In genomic region chr13:113209880-113210421, GRCh38 we compare ENCODE assay signal across 8 cellular contexts. TPM values are rescaled to one million over a fixed set of nuclear protein-coding genes. Genes with fewer than 3 reads are reported as not detected.
DNase-seq lines count a peak whose midpoint lies in the region; ATAC-seq lines count a peak whose summit lies in the region.

No MANE protein-coding gene starts in this region.

- peak overlapping the region; percentile 99 for H3K4me3 ChIP-seq in ectodermal cell (ENCODE audit: insufficient read depth, low read depth, low read length)
- peak overlapping the region; percentile 85 to 95 for H3K4me3 ChIP-seq in mesenchymal stem cell (ENCODE audit: insufficient read depth in 1 of 2, low read depth in 1 of 2, low read length in 2 of 2)

- 0 to 1% methylated on average over 52 of the region's 52 CpGs for whole genome bisulfite sequencing in ectodermal cell, 2 experiments
- WGBS in mesenchymal stem cell, result under 1% methylated on average over 37 of the region's 52 CpGs

- H3K4me1 ChIP-seq in ectodermal cell (ENCODE audit: control insufficient read depth, insufficient read depth, low read length), result peaks cover 3% of the 10 kb centered on the region
- peaks cover 8% of the 10 kb centered on the region for H3K4me1 ChIP-seq in mesenchymal stem cell (ENCODE audit: control insufficient read depth, insufficient read depth, low read depth, low read length)

- peak overlapping the region; percentile 74 for H3K4me2 ChIP-seq in mesenchymal stem cell (ENCODE audit: low read length, poor library complexity, severe bottlenecking)

- H2BK120ac ChIP-seq in mesenchymal stem cell (ENCODE audit: low read depth, low read length), result peak overlapping the region; percentile 97

- H2AK5ac ChIP-seq in mesenchymal stem cell (ENCODE audit: low read length, severe bottlenecking), result no peak overlapping the region

- peak overlapping the region in 1 of 2 experiments; percentile 21 for H2BK12ac ChIP-seq in mesenchymal stem cell (ENCODE audit: low read length in 2 of 2)

- H3K9me3 ChIP-seq in ectodermal cell (ENCODE audit: control insufficient read depth, low read length) (no peaks in the 10 kb centered on the region), mesenchymal stem cell (ENCODE audit: control insufficient read depth, low read length) (no peaks in the 10 kb centered on the region)

- H2BK15ac ChIP-seq in mesenchymal stem cell (ENCODE audit: low read depth, poor library complexity, severe bottlenecking), result peak overlapping the region; percentile 95

- H2BK5ac ChIP-seq in mesenchymal stem cell (ENCODE audit: low read depth, low read length, poor library complexity, severe bottlenecking), result peak overlapping the region; percentile 53

- H3K27me3 ChIP-seq in ectodermal cell (ENCODE audit: control insufficient read depth, insufficient read depth, low read length, poor library complexity, severe bottlenecking) (no peaks in the 10 kb centered on the region), mesenchymal stem cell (ENCODE audit: control insufficient read depth in 1 of 2, insufficient read depth in 1 of 2, low read length in 2 of 2) (no peaks in the 10 kb centered on the region)

- peak overlapping the region; percentile 26 to 94 for H3K18ac ChIP-seq in mesenchymal stem cell (ENCODE audit: low read depth in 1 of 2, low read length in 2 of 2)

- H4K91ac ChIP-seq in mesenchymal stem cell (ENCODE audit: low read length), result peak overlapping the region; percentile 36

- peak overlapping the region in 1 of 2 experiments; percentile 34 for H3K23ac ChIP-seq in mesenchymal stem cell (ENCODE audit: low read length in 2 of 2)

- ATAC-seq in HG02938 (IDR thresholded peaks at IDR 0.05; ENCODE audit: unreplicated experiment), result peak; percentile 36

- peak overlapping the region in 1 of 2 experiments; percentile 65 for H3K4ac ChIP-seq in mesenchymal stem cell (ENCODE audit: low read depth in 1 of 2, low read length in 2 of 2)

- H2AFZ ChIP-seq in mesenchymal stem cell (ENCODE audit: low read depth, low read length), result peak overlapping the region; percentile 46

- peak overlapping the region; percentile 69 for H3K27ac ChIP-seq in ectodermal cell (ENCODE audit: insufficient read depth, low read depth, low read length, poor library complexity, severe bottlenecking)
- no peak overlapping the region for H3K27ac ChIP-seq in mesenchymal stem cell (ENCODE audit: low read length, poor library complexity, severe bottlenecking)

- DNase-seq in SHP77 (lab: John Stamatoyannopoulos, UW) (peak; percentile 32 to 53), SHP77 treated with DMSO at 0.1 percent for 48 hours (lab: John Stamatoyannopoulos, UW) (no peak), NCI-H2171 treated with DMSO at 0.1 percent for 48 hours (lab: John Stamatoyannopoulos, UW) (peak; percentile 64), mesenchymal stem cell (peak; percentile 82)
- DNase-seq in activated CD4-positive, alpha-beta T cell treated with anti-CD3 and anti-CD28 coated beads, Interleukin-2, amount 50 U/mL, for 4 hours, result peak; percentile 62 to 64
- peak; percentile 22 for DNase-seq in stimulated activated CD8-positive, alpha-beta memory T cell treated with anti-CD3 and anti-CD28 coated beads, Interleukin-15, amount 100 ng/mL, for 24 hours (ENCODE audit: low read depth)

- H3K9ac ChIP-seq in mesenchymal stem cell (ENCODE audit: low read length), result peak overlapping the region; percentile 90

- H3K14ac ChIP-seq in mesenchymal stem cell (ENCODE audit: low read length in 2 of 2), result peak overlapping the region in 1 of 2 experiments; percentile 98

- no peaks in the 10 kb centered on the region for H3K36me3 ChIP-seq in ectodermal cell (ENCODE audit: control insufficient read depth, insufficient read depth, low read length)
- peaks cover 7 to 47% of the 10 kb centered on the region in 2 experiments for H3K36me3 ChIP-seq in mesenchymal stem cell (ENCODE audit: control insufficient read depth in 1 of 2, insufficient read depth in 2 of 2, low read depth in 1 of 2, low read length in 2 of 2)

- H3K79me1 ChIP-seq in mesenchymal stem cell (replicated peaks; ENCODE audit: low read length, poor library complexity, severe bottlenecking), result peaks cover 5% of the 10 kb centered on the region

- H4K8ac ChIP-seq in mesenchymal stem cell (ENCODE audit: low read length), result peak overlapping the region; percentile 12

RNA-seq across cellular contexts. Expression of gene CUL4A, which starts 0.5 kb away (rescaled TPM):
- 92.1 TPM for polyA plus RNA-seq in ectodermal cell (2013, experiment 1 of 4)
- polyA plus RNA-seq in ectodermal cell (2013, experiment 2 of 4), result 93.2 TPM
- polyA plus RNA-seq in ectodermal cell (2013, experiment 3 of 4), result 72.2 TPM
- 79.4 TPM for polyA plus RNA-seq in ectodermal cell (2013, experiment 4 of 4)
- polyA plus RNA-seq in mesenchymal stem cell (2013, experiment 1 of 2), result 45.5 TPM
- 45.2 TPM for polyA plus RNA-seq in mesenchymal stem cell (2013, experiment 2 of 2)

RNA-seq across cellular contexts. Expression of gene PCID2, which starts 1.5 kb away (rescaled TPM):
- 66.4 TPM for polyA plus RNA-seq in ectodermal cell (2013, experiment 1 of 4)
- 66.7 TPM for polyA plus RNA-seq in ectodermal cell (2013, experiment 2 of 4)
- polyA plus RNA-seq in ectodermal cell (2013, experiment 3 of 4), result 57.5 TPM
- polyA plus RNA-seq in ectodermal cell (2013, experiment 4 of 4), result 58.1 TPM
- 32.8 TPM for polyA plus RNA-seq in mesenchymal stem cell (2013, experiment 1 of 2)
- polyA plus RNA-seq in mesenchymal stem cell (2013, experiment 2 of 2), result 32.5 TPM

RNA-seq across cellular contexts. Expression of gene PROZ, which starts 51.5 kb away (rescaled TPM):
- polyA plus RNA-seq in ectodermal cell (2013, experiment 1 of 4), result not detected
- polyA plus RNA-seq in ectodermal cell (2013, experiment 2 of 4), result not detected
- not detected for polyA plus RNA-seq in ectodermal cell (2013, experiment 3 of 4)
- polyA plus RNA-seq in ectodermal cell (2013, experiment 4 of 4), result not detected
- not detected for polyA plus RNA-seq in mesenchymal stem cell (2013, experiment 1 of 2)
- not detected for polyA plus RNA-seq in mesenchymal stem cell (2013, experiment 2 of 2)
